25 cellular contexts compared by ENCODE assay signal in the genomic region with DNA sequence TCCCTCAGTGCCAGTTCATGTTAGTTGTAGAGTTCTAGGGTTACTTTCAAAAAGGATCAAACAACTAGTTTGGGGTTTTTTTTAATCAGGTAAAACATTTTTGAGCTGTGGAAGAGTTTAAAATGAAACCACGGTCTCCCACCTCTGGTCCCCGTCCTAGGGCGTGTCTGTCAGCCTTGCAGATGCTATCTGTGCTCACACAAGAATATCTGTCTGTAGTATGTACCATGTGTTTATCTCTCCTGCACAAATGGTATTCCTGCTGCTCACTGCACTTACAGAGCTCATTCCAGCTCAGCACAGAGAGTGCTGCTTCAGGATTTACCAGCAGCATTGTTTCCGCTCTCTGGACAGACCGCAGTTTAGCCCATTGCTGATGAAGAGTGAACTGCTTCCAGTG. TPM values are rescaled to one million over a fixed set of nuclear protein-coding genes. Genes with fewer than 3 reads are reported as not detected.
DNase-seq lines count a peak whose midpoint lies in the region; ATAC-seq, FAIRE-seq and TF ChIP-seq lines count a peak whose summit lies in the region.
"Had no signal": no experiment of that assay in that cellular context is flagged by ENCODE, and none has a peak within 500 bp of the region (broad histone marks: within the 10 kb centered on the region; RNA-seq: fewer than 3 reads in every experiment).

No MANE protein-coding gene starts in this region.

- H3K4me1 Mint-ChIP-seq in Calu3 (ENCODE audit: low read depth, unreplicated experiment) = peaks cover 32% of the 10 kb centered on the region
- H3K4me1 Mint-ChIP-seq in neural progenitor cell = no peaks in the 10 kb centered on the region

- peaks cover 98% of the 10 kb centered on the region for H3K36me3 Mint-ChIP-seq in Calu3 (ENCODE audit: insufficient read depth, unreplicated experiment)
- H3K36me3 Mint-ChIP-seq in neural progenitor cell = peaks cover 39% of the 10 kb centered on the region

- TF ChIP-seq CTCF in Calu3 (IDR thresholded peaks at IDR 0.05; ENCODE audit: unreplicated experiment) (no peak), RWPE1 (conservative IDR thresholded peaks at IDR 0.05; ENCODE audit: low read depth) (no peak), K562 (IDR thresholded peaks at IDR 0.05 in 2 of 3, conservative IDR thresholded peaks at IDR 0.05 in 1 of 3; ENCODE audit: insufficient read depth in 2 of 3, low read depth in 1 of 3, low read length in 3 of 3) (no peak), neural progenitor cell (IDR thresholded peaks at IDR 0.05) (no peak)

- in situ Hi-C loops in K562 (cut with MboI) = no loop called here

- H3K9me1 ChIP-seq in K562 (ENCODE audit: control insufficient read depth, insufficient read depth, low read length) = peaks cover 3% of the 10 kb centered on the region

- H3K27ac Mint-ChIP-seq in Calu3 (ENCODE audit: unreplicated experiment) = peak overlapping the region; percentile 4
- peak overlapping the region; percentile 47 for H3K27ac Mint-ChIP-seq in neural progenitor cell

- H3K4me2 ChIP-seq in K562 (ENCODE audit: insufficient read depth, low read length) (peak overlapping the region; percentile 5), neural progenitor cell (no peak overlapping the region)
- H3K4me2 ChIP-seq: KMS-11 had no signal

- H4K20me1 ChIP-seq in K562 (replicated peaks; ENCODE audit: control insufficient read depth, insufficient read depth, low read length) (peaks cover 4% of the 10 kb centered on the region), neural progenitor cell (ENCODE audit: low read depth) (no peaks in the 10 kb centered on the region)

- FAIRE-seq in K562 (lab: Jason Lieb, UNC) = peak; percentile 96
- FAIRE-seq: GM12878, RCC 7860 had no signal

- intact Hi-C loops in Calu3 (cut with micrococcal nuclease; ENCODE audit: unreplicated experiment) (no loop called here), K562 (cut with micrococcal nuclease) (loop anchor here (10.0 kb wide), 1 partner anchor 49 kb away; the partner anchor contains the start of gene PPL)

- WGBS in K562 (ENCODE audit: insufficient coverage, low coverage, missing lambda C conversion rate) = 6% methylated on average over 5 of the region's 5 CpGs

- ATAC-seq in K562 = peak; percentile 90
- ATAC-seq in GM21381 (IDR thresholded peaks at IDR 0.05; ENCODE audit: unreplicated experiment) = no peak
- ATAC-seq: GM12878, Right ventricle myocardium inferior had no signal

- H2AFZ ChIP-seq in K562 (ENCODE audit: low read depth, low read length) (no peak overlapping the region), neural progenitor cell (replicated peaks) (no peak overlapping the region)

- H3K36me3 ChIP-seq in K562 (ENCODE audit: control insufficient read depth, insufficient read depth, low read length) (peaks cover 51% of the 10 kb centered on the region), neural progenitor cell (no peaks in the 10 kb centered on the region)

- no peak for DNase-seq in Calu3
- DNase-seq in RWPE1 (ENCODE audit: low spot score) = no peak
- peak; percentile 60 to 78 (median 71) for DNase-seq in K562 (ENCODE audit: extremely low read depth in 1 of 4, low spot score in 3 of 4)
- no peak for DNase-seq in neural progenitor cell (ENCODE audit: low spot score)
- DNase-seq in NCI-H128 (lab: John Stamatoyannopoulos, UW; ENCODE audit: unreplicated experiment) = no peak
- no peak for DNase-seq in COLO668 (lab: John Stamatoyannopoulos, UW; ENCODE audit: unreplicated experiment)
- DNase-seq: BE2C; CD4-positive, CD25-positive, alpha-beta regulatory T cell; COR-L47; DND-41; GOT3; HCEC 1CT; NCI-H1105; NCI-H2081 treated with DMSO at 0.1 percent for 48 hours; NCI-H2171 treated with DMSO at 0.1 percent for 48 hours; NCI-H446; NCI-H526 had no signal

- CTCF ChIA-PET in Calu3 (lab: Charles Lee) (no interaction called here), RWPE1 (lab: Yijun Ruan, JAX) (no interaction called here), K562 (lab: Yijun Ruan, JAX; ENCODE audit: low intra/inter-chr PET ratio) (no interaction called here)

- H3K79me2 ChIP-seq in K562 (ENCODE audit: control insufficient read depth, insufficient read depth, low read length) = no peaks in the 10 kb centered on the region
- H3K79me2 ChIP-seq in neural progenitor cell (ENCODE audit: low read depth) = no peaks in the 10 kb centered on the region

- H3K9me3 Mint-ChIP-seq in Calu3 (ENCODE audit: low read depth, unreplicated experiment) (peaks cover 4% of the 10 kb centered on the region), neural progenitor cell (no peaks in the 10 kb centered on the region)
- H3K9me3 Mint-ChIP-seq: CD4-positive, CD25-positive, alpha-beta regulatory T cell had no signal

- H3K4me3 Mint-ChIP-seq in Calu3 (ENCODE audit: low read depth, unreplicated experiment) (no peak overlapping the region), neural progenitor cell (no peak overlapping the region)
- H3K4me3 Mint-ChIP-seq: CD4-positive, CD25-positive, alpha-beta regulatory T cell had no signal

- TF ChIP-seq POLR2A in K562 (conservative IDR thresholded peaks at IDR 0.05) = no peak

- BruUV-seq in Calu3 (replicated peaks; lab: Mats Ljungman, UMichigan) = no TSS peak
- BruUV-seq in K562 (replicated peaks; lab: Mats Ljungman, UMichigan) = no TSS peak

- H3K4me1 ChIP-seq in K562 (replicated peaks in 1 of 2; ENCODE audit: control insufficient read depth in 2 of 2, insufficient read depth in 2 of 2, low read length in 2 of 2) (peaks cover 25 to 46% of the 10 kb centered on the region in 2 experiments; a peak in 4 of 5 replicates), neural progenitor cell (no peaks in the 10 kb centered on the region)

- no peaks in the 10 kb centered on the region for H3F3A ChIP-seq in neural progenitor cell (ENCODE audit: low read depth)

- H3K27me3 ChIP-seq in K562 (ENCODE audit: control insufficient read depth in 2 of 2, insufficient read depth in 2 of 2, low read length in 2 of 2) (no peaks in the 10 kb centered on the region), neural progenitor cell (no peaks in the 10 kb centered on the region)
- H3K27me3 ChIP-seq: BE2C, SJSA1 had no signal

- H3K9ac ChIP-seq in K562 (ENCODE audit: insufficient read depth in 1 of 2, low read depth in 2 of 2, low read length in 2 of 2) (no peak overlapping the region; a peak in 1 of 4 replicates), neural progenitor cell (no peak overlapping the region)
- H3K9ac ChIP-seq: KMS-11 had no signal

- peaks cover 7% of the 10 kb centered on the region; the same call in 1 of the 2 replicates for H3K9me3 ChIP-seq in K562 (replicated peaks; ENCODE audit: control insufficient read depth, insufficient read depth, low read depth, low read length)
- H3K9me3 ChIP-seq in neural progenitor cell (ENCODE audit: low read depth) = no peaks in the 10 kb centered on the region
- H3K9me3 ChIP-seq: BE2C, SJSA1 had no signal

- H3K4me3 ChIP-seq in K562 (no peak overlapping the region), neural progenitor cell (no peak overlapping the region)
- H3K4me3 ChIP-seq: GM12878, SJSA1 had no signal

- POLR2A ChIA-PET in RWPE1 (lab: Yijun Ruan, JAX; ENCODE audit: low non-redundant PET) = no interaction called here
- POLR2A ChIA-PET in K562 (lab: Yijun Ruan, JAX) = interaction anchor here (0.6 to 3.6 kb wide), 6 partner anchors 10 to 471 kb away, joined by 3 to 19 read pairs (median 6); no protein-coding TSS in a partner anchor

- H3K27ac ChIP-seq in RWPE1 = peak overlapping the region; percentile 78
- H3K27ac ChIP-seq in K562 (ENCODE audit: extremely low read depth, low read depth, low read length) = no peak overlapping the region
- H3K27ac ChIP-seq in neural progenitor cell = no peak overlapping the region
- H3K27ac ChIP-seq: HL-60, KMS-11, SJSA1 had no signal

- TF ChIP-seq RAD21 in K562 (CRISPR knock-in tag; conservative IDR thresholded peaks at IDR 0.05 in 1 of 2, IDR thresholded peaks at IDR 0.05 in 1 of 2) = no peak

- H3K27me3 Mint-ChIP-seq in Calu3 (ENCODE audit: unreplicated experiment) (no peaks in the 10 kb centered on the region), neural progenitor cell (ENCODE audit: insufficient read depth, low read depth) (peaks cover 3% of the 10 kb centered on the region)
- H3K27me3 Mint-ChIP-seq: CD4-positive, CD25-positive, alpha-beta regulatory T cell had no signal

- peak; percentile 76 for TF ChIP-seq EP300 in K562 (IDR thresholded peaks at IDR 0.05; ENCODE audit: low read length)

RNA-seq across cellular contexts. Expression of gene UBN1, which starts 38.9 kb away (rescaled TPM):
- total RNA-seq in Calu3 (2022) = 50.5 and 55.4 TPM in 2 replicates
- total RNA-seq in K562 (2011; cell fraction: chromatin; rRNA removed; ENCODE audit: low replicate concordance) = 79.4 and 106 TPM in 2 replicates
- total RNA-seq in K562 (2011; cell fraction: nucleolus; rRNA removed) = 59.1 and 60.7 TPM in 2 replicates
- total RNA-seq in K562 (2011; cell fraction: nucleoplasm; rRNA removed) = 65.0 TPM in 2 replicates
- total RNA-seq in K562 (2014; rRNA removed) = 20.6 and 20.8 TPM in 2 replicates
- total RNA-seq in K562 (2014; rRNA removed; fragmentation: Illumina TruSeq; extraction: Trizol) = 19.8 and 23.9 TPM in 2 replicates
- 24.4 and 25.0 TPM in 2 replicates for total RNA-seq in K562 (2015; rRNA removed; fragmentation: Illumina TruSeq; extraction: Trizol)
- 40.9 and 45.7 TPM in 2 replicates for total RNA-seq in K562 (2021)
- 14.9 and 15.4 TPM in 2 replicates for polyA plus RNA-seq in K562 (2011; rRNA removed)
- polyA plus RNA-seq in K562 (2011; cell fraction: cytosol; rRNA removed) = 14.7 and 17.3 TPM in 2 replicates
- 42.6 and 53.3 TPM in 2 replicates for polyA plus RNA-seq in K562 (2011; cell fraction: nucleus; rRNA removed)
- 29.7 and 30.3 TPM in 2 replicates for polyA plus RNA-seq in K562 (2012)
- polyA plus RNA-seq in K562 (2014; fragmentation: Illumina TruSeq; extraction: Trizol) = 31.2 and 34.2 TPM in 2 replicates
- polyA plus RNA-seq in K562 (2014; fragmentation: Nextera tagmentation; extraction: Ambion mirVana) = 1 to 10 TPM; 1.5 to 2.4 TPM
- 21.1 and 25.5 TPM in 2 replicates for polyA plus RNA-seq in K562 (2014; rRNA removed)
- 17.7 and 25.8 TPM in 2 replicates for polyA minus RNA-seq in K562 (2011; rRNA and poly(A)+ RNA removed)
- 16.8 and 27.0 TPM in 2 replicates for polyA minus RNA-seq in K562 (2011; cell fraction: cytosol; rRNA and poly(A)+ RNA removed)
- 21.5 and 21.8 TPM in 2 replicates for polyA minus RNA-seq in K562 (2011; cell fraction: nucleus; rRNA and poly(A)+ RNA removed)
- 28.4 and 32.7 TPM in 2 replicates for total RNA-seq in neural progenitor cell (ENCODE audit: low replicate concordance)

RNA-seq across cellular contexts. Expression of gene GLYR1, which starts 39.1 kb away (rescaled TPM):
- 158 and 159 TPM in 2 replicates for total RNA-seq in Calu3 (2022)
- total RNA-seq in K562 (2011; cell fraction: chromatin; rRNA removed; ENCODE audit: low replicate concordance) = 172 and 226 TPM in 2 replicates
- total RNA-seq in K562 (2011; cell fraction: nucleolus; rRNA removed) = 74.0 and 74.7 TPM in 2 replicates
- 112 and 153 TPM in 2 replicates for total RNA-seq in K562 (2011; cell fraction: nucleoplasm; rRNA removed)
- total RNA-seq in K562 (2014; rRNA removed) = 36.5 and 41.6 TPM in 2 replicates
- total RNA-seq in K562 (2014; rRNA removed; fragmentation: Illumina TruSeq; extraction: Trizol) = 59.6 and 76.9 TPM in 2 replicates
- total RNA-seq in K562 (2015; rRNA removed; fragmentation: Illumina TruSeq; extraction: Trizol) = 70.9 and 72.4 TPM in 2 replicates
- total RNA-seq in K562 (2021) = 92.7 and 97.6 TPM in 2 replicates
- 60.2 and 63.0 TPM in 2 replicates for polyA plus RNA-seq in K562 (2011; rRNA removed)
- 49.4 and 62.8 TPM in 2 replicates for polyA plus RNA-seq in K562 (2011; cell fraction: cytosol; rRNA removed)
- polyA plus RNA-seq in K562 (2011; cell fraction: nucleus; rRNA removed) = 66.8 and 89.3 TPM in 2 replicates
- 65.5 and 88.3 TPM in 2 replicates for polyA plus RNA-seq in K562 (2012)
- 96.4 and 99.2 TPM in 2 replicates for polyA plus RNA-seq in K562 (2014; fragmentation: Illumina TruSeq; extraction: Trizol)
- 1 to 10 TPM; 6.7 to 8.3 TPM for polyA plus RNA-seq in K562 (2014; fragmentation: Nextera tagmentation; extraction: Ambion mirVana)
- polyA plus RNA-seq in K562 (2014; rRNA removed) = 83.1 and 89.8 TPM in 2 replicates
- polyA minus RNA-seq in K562 (2011; rRNA and poly(A)+ RNA removed) = 78.7 and 80.6 TPM in 2 replicates
- 28.9 and 29.7 TPM in 2 replicates for polyA minus RNA-seq in K562 (2011; cell fraction: cytosol; rRNA and poly(A)+ RNA removed)
- 31.8 and 43.2 TPM in 2 replicates for polyA minus RNA-seq in K562 (2011; cell fraction: nucleus; rRNA and poly(A)+ RNA removed)
- 53.0 and 57.0 TPM in 2 replicates for total RNA-seq in neural progenitor cell (ENCODE audit: low replicate concordance)

RNA-seq across cellular contexts. Expression of gene PPL, which starts 50.8 kb away (rescaled TPM):
- total RNA-seq in Calu3 (2022) = 75.0 and 104 TPM in 2 replicates
- 0.07 and 0.19 TPM in 2 replicates for total RNA-seq in K562 (2011; cell fraction: chromatin; rRNA removed; ENCODE audit: low replicate concordance)
- total RNA-seq in K562 (2011; cell fraction: nucleolus; rRNA removed) = 0.17 and 0.53 TPM in 2 replicates
- total RNA-seq in K562 (2011; cell fraction: nucleoplasm; rRNA removed) = 0.44 TPM in 1 of 2 replicates, not detected in the other
- total RNA-seq in K562 (2014; rRNA removed) = 0.09 and 0.16 TPM in 2 replicates
- total RNA-seq in K562 (2014; rRNA removed; fragmentation: Illumina TruSeq; extraction: Trizol) = 0.03 TPM in 1 of 2 replicates, not detected in the other
- total RNA-seq in K562 (2015; rRNA removed; fragmentation: Illumina TruSeq; extraction: Trizol) = 0.04 TPM in 1 of 2 replicates, not detected in the other
- 0.07 and 0.13 TPM in 2 replicates for total RNA-seq in K562 (2021)
- 0.05 and 0.07 TPM in 2 replicates for polyA plus RNA-seq in K562 (2011; rRNA removed)
- polyA plus RNA-seq in K562 (2011; cell fraction: cytosol; rRNA removed) = 0.04 TPM in 2 replicates
- polyA plus RNA-seq in K562 (2011; cell fraction: nucleus; rRNA removed) = 0.11 and 0.33 TPM in 2 replicates
- polyA plus RNA-seq in K562 (2012) = 0.13 and 0.22 TPM in 2 replicates
- polyA plus RNA-seq in K562 (2014; fragmentation: Illumina TruSeq; extraction: Trizol) = 0.03 and 0.10 TPM in 2 replicates
- polyA plus RNA-seq in K562 (2014; fragmentation: Nextera tagmentation; extraction: Ambion mirVana) = under 1 TPM in 1 of 2 experiments, not detected in 1; 0.15 TPM
- 0.01 and 0.03 TPM in 2 replicates for polyA plus RNA-seq in K562 (2014; rRNA removed)
- polyA minus RNA-seq in K562 (2011; rRNA and poly(A)+ RNA removed) = 0.11 and 0.39 TPM in 2 replicates
- 0.19 and 0.27 TPM in 2 replicates for polyA minus RNA-seq in K562 (2011; cell fraction: cytosol; rRNA and poly(A)+ RNA removed)
- 0.11 and 0.13 TPM in 2 replicates for polyA minus RNA-seq in K562 (2011; cell fraction: nucleus; rRNA and poly(A)+ RNA removed)
- 1.0 and 2.8 TPM in 2 replicates for total RNA-seq in neural progenitor cell (ENCODE audit: low replicate concordance)
- total RNA-seq: CD4-positive, CD25-positive, alpha-beta regulatory T cell; OCI-LY7 had no signal

Comparison
In these comparisons a context has a peak if more than half of its experiments do, and no peak if none do; other contexts are left out.
1. DNase-seq: peak in K562 (4 of 4); none in Calu3 (single experiment), RWPE1 (single experiment), neural progenitor cell (single experiment), NCI-H128 (single experiment) and COLO668 (single experiment).
2. RNA of gene PPL, which starts 50.8 kb away (total RNA-seq): 75.0 to 104 TPM in Calu3; 1.0 to 2.8 TPM in neural progenitor cell and 0.03 to 0.53 TPM in K562; every median in the first group is over 10 times any median in the second.